8 cellular contexts compared by ENCODE assay signal in the genomic region with DNA sequence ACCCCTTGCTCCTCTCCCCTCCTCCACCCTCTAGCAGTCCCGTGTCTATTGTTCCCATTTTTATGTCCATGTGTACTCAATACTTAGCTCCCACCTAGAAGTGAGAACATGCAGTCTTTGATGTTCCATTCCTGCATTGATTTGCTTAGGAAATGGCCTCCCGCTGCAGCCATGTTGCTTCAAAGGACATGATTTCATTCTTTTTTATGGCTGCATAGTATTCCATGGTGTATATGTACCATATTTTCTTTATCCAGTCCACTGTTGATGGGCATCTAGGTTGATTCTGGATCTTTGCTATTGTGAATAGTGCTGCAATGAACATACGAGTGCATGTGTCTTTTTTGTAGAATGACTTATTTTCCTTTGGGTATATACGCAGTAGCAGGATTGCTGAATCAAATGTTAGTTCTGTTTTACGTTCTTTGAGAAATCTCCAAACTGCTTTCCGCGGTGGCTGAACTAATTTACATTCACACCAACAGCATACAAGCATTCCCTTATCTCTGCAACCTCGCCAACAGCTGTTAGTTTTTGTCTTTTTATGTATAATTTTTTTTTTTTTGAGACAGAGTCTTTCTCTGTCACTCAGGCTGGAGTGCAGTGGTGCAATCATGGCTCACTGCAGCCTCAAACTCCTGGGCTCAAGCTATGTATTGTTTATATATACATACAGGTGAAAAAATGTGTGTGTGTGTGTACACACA. TPM values are rescaled to one million over a fixed set of nuclear protein-coding genes. Genes with fewer than 3 reads are reported as not detected.
DNase-seq lines count a peak whose midpoint lies in the region; ATAC-seq and TF ChIP-seq lines count a peak whose summit lies in the region.
"Not testable (repeated sequence)": the region's sequence is repeated elsewhere in the genome, so short reads cannot be mapped to it uniquely, and the experiment has no call there.

No MANE protein-coding gene starts in this region.

- H3K27ac Mint-ChIP-seq in chondrocyte (ENCODE audit: unreplicated experiment) (peak overlapping the region; percentile 81), nephron (peak overlapping the region; percentile 88 to 97 (median 96)), type B pancreatic cell (peak overlapping the region; percentile 97)

- peak overlapping the region; percentile 35 for H3K4me3 ChIP-seq in SJCRH30
- not testable (repeated sequence) for H3K4me3 ChIP-seq in left lung, prostate gland

- WGBS in prostate gland = 69% methylated on average over 8 of the region's 8 CpGs

- H3K4me3 Mint-ChIP-seq in chondrocyte (ENCODE audit: unreplicated experiment); nephron; type B pancreatic cell: not testable (repeated sequence)

- CTCF ChIA-PET in HEK293T (lab: Yijun Ruan, JAX) = not testable (repeated sequence)

- H3K9me3 ChIP-seq in SJCRH30 (replicated peaks); left lung; prostate gland: not testable (repeated sequence)

- H3K27me3 Mint-ChIP-seq in chondrocyte (ENCODE audit: low read depth); nephron (ENCODE audit: low read depth); type B pancreatic cell: not testable (repeated sequence)

- intact Hi-C loops in left lung (cut with DNase I); prostate gland (cut with DNase I): not testable (repeated sequence)

- peaks cover 25% of the 10 kb centered on the region for H3K4me1 ChIP-seq in SJCRH30
- not testable (repeated sequence) for H3K4me1 ChIP-seq in left lung; prostate gland (replicated peaks)

- not testable (repeated sequence) for H3K36me3 Mint-ChIP-seq in chondrocyte (ENCODE audit: low read depth); nephron (ENCODE audit: low read depth); type B pancreatic cell

- H3K27me3 ChIP-seq in SJCRH30; left lung; prostate gland (replicated peaks; ENCODE audit: insufficient read depth): not testable (repeated sequence)

- peak; percentile 34 for ATAC-seq in left lung

- H3K9me3 Mint-ChIP-seq in chondrocyte (ENCODE audit: low read depth); nephron; type B pancreatic cell: not testable (repeated sequence)

- not testable (repeated sequence) for DNase-seq in HEK293T (ENCODE audit: extremely low spot score); chondrocyte (ENCODE audit: low spot score); left lung; prostate gland (ENCODE audit: low spot score); type B pancreatic cell (ENCODE audit: extremely low spot score, unreplicated experiment)
- DNase-seq in SJCRH30 = peak; percentile 69 to 82

- TF ChIP-seq POLR2A in prostate gland (IDR thresholded peaks at IDR 0.05) = not testable (repeated sequence)

- H3K27ac ChIP-seq in C4-2B = peak overlapping the region; percentile 93
- peak overlapping the region; percentile 93 for H3K27ac ChIP-seq in SJCRH30
- peak overlapping the region; percentile 54 to 74 for H3K27ac ChIP-seq in left lung
- peak overlapping the region; percentile 81 to 86 for H3K27ac ChIP-seq in prostate gland

- H3K36me3 ChIP-seq in SJCRH30, left lung, prostate gland: not testable (repeated sequence)

- POLR2A ChIA-PET in HEK293T (lab: Yijun Ruan, JAX) = not testable (repeated sequence)

- TF ChIP-seq CTCF in C4-2B (conservative IDR thresholded peaks at IDR 0.05); chondrocyte (IDR thresholded peaks at IDR 0.05); left lung (IDR thresholded peaks at IDR 0.05); nephron (IDR thresholded peaks at IDR 0.05; ENCODE audit: unreplicated experiment in 3 of 3); prostate gland (IDR thresholded peaks at IDR 0.05); type B pancreatic cell (conservative IDR thresholded peaks at IDR 0.05): not testable (repeated sequence)

- H3K4me1 Mint-ChIP-seq in chondrocyte (ENCODE audit: low read depth) = peaks cover 36% of the 10 kb centered on the region
- peaks cover 10% of the 10 kb centered on the region for H3K4me1 Mint-ChIP-seq in nephron
- peaks cover 23% of the 10 kb centered on the region for H3K4me1 Mint-ChIP-seq in type B pancreatic cell (ENCODE audit: unreplicated experiment)

TF ChIP-seq in HEK293T, 16 proteins besides CTCF, POLR2A, EP300 and RAD21:
- TF ChIP-seq, protein P1, sequence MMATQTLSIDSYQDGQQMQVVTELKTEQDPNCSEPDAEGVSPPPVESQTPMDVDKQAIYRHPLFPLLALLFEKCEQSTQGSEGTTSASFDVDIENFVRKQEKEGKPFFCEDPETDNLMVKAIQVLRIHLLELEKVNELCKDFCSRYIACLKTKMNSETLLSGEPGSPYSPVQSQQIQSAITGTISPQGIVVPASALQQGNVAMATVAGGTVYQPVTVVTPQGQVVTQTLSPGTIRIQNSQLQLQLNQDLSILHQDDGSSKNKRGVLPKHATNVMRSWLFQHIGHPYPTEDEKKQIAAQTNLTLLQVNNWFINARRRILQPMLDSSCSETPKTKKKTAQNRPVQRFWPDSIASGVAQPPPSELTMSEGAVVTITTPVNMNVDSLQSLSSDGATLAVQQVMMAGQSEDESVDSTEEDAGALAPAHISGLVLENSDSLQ (IDR thresholded peaks at IDR 0.05) = 0 out of 2 replicates have a peak, but pooled peaks have one; percentile 3

RNA-seq across cellular contexts. Expression of a gene that starts 43.7 kb away (rescaled TPM):
- 197 and 220 TPM in 2 replicates for total RNA-seq in SJCRH30 (2014; rRNA removed; shearing (Covaris generic))
- total RNA-seq in chondrocyte (26.4 to 305 TPM (median 303 TPM) in 3 replicates), left lung (10 to 100 TPM; 60.8 to 63.0 TPM), prostate gland (10 to 100 TPM; 58.1 to 60.4 TPM), type B pancreatic cell (ENCODE audit: low replicate concordance) (83.3 and 104 TPM in 2 replicates)
